In the genomic region with DNA sequence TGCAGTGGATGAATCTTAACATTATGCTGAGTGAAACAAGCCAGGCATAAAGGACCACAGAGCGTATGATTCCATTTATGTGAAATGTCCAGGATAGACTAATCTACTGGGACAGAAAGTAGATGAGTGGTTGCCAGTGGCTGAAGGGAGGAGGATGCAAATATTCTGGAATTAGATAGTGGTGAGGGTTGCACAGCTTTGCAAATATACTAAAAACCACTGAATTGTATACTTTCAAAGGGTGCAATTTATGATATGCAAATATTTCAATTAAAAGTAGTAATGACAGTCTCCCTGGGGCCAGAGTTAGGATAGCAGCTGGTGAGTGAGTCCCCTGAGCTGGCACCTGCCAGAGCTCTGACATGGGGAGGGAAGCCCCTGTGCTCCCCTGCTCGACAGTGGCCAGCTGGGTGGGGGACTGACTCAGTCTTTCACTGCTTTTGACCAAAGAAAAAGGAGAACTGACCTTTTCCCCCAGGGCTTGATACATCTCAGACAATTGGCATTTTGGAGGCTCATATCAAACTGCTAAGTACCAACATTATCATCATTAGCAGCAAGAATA, we compare ENCODE assay signal across 17 cellular contexts.
DNase-seq lines count a peak whose midpoint lies in the region; ATAC-seq lines count a peak whose summit lies in the region.
"Had no signal": no experiment of that assay in that cellular context is flagged by ENCODE, and none has a peak within 500 bp of the region (broad histone marks: within the 10 kb centered on the region; RNA-seq: fewer than 3 reads in every experiment).

No MANE protein-coding gene starts in this region.

- no peak overlapping the region for H3K9ac ChIP-seq in BLaER1
- H3K9ac ChIP-seq: SK-N-SH had no signal

- H3K9me3 Mint-ChIP-seq in immature natural killer cell, result no peaks in the 10 kb centered on the region
- H3K9me3 Mint-ChIP-seq: CD8-positive, alpha-beta memory T cell had no signal

- H3K27ac Mint-ChIP-seq in immature natural killer cell, result no peak overlapping the region
- H3K27ac Mint-ChIP-seq: CD8-positive, alpha-beta memory T cell had no signal

- H3K4me3 Mint-ChIP-seq in immature natural killer cell, result no peak overlapping the region
- H3K4me3 Mint-ChIP-seq: CD8-positive, alpha-beta memory T cell had no signal

- H3K4me1 ChIP-seq in BLaER1 (peaks cover 63% of the 10 kb centered on the region), right cardiac atrium (ENCODE audit: control insufficient read depth, insufficient read depth, low read length) (peaks cover 13% of the 10 kb centered on the region)

- peak overlapping the region; percentile 82 for H3K4me2 ChIP-seq in BLaER1
- H3K4me2 ChIP-seq: SK-N-SH had no signal

- H3K27me3 ChIP-seq in BLaER1 (no peaks in the 10 kb centered on the region), right cardiac atrium (ENCODE audit: control insufficient read depth, insufficient read depth) (no peaks in the 10 kb centered on the region)

- H3K36me3 ChIP-seq in BLaER1, result peaks cover 71% of the 10 kb centered on the region

- no peak overlapping the region for H3K27ac ChIP-seq in BLaER1
- H3K27ac ChIP-seq in right cardiac atrium (ENCODE audit: low read length), result peak overlapping the region; percentile 97

- H3K4me3 ChIP-seq in BLaER1 (no peak overlapping the region), right cardiac atrium (ENCODE audit: low read length) (no peak overlapping the region)

- H3K9me3 ChIP-seq in BLaER1, result no peaks in the 10 kb centered on the region
- H3K9me3 ChIP-seq in right cardiac atrium (ENCODE audit: control insufficient read depth, low read length), result no peaks in the 10 kb centered on the region
- H3K9me3 ChIP-seq: SK-N-SH had no signal

- 68% methylated on average over 2 of the region's 2 CpGs for WGBS in right cardiac atrium

- H3K36me3 Mint-ChIP-seq in immature natural killer cell, result no peaks in the 10 kb centered on the region
- H3K36me3 Mint-ChIP-seq: CD8-positive, alpha-beta memory T cell had no signal

- intact Hi-C loops in right cardiac atrium (cut with DNase I), result no loop called here

- H3K4me1 Mint-ChIP-seq in immature natural killer cell, result no peaks in the 10 kb centered on the region
- H3K4me1 Mint-ChIP-seq: CD8-positive, alpha-beta memory T cell had no signal

- ATAC-seq in right cardiac atrium, result no peak
- no peak for ATAC-seq in HG03378 (IDR thresholded peaks at IDR 0.05; ENCODE audit: unreplicated experiment)
- ATAC-seq: PC-3 had no signal

- H4K20me1 ChIP-seq in BLaER1, result peaks cover 31% of the 10 kb centered on the region; the same call in 1 of the 2 replicates

- peaks cover 1 to 6% (median 6%) of the 10 kb centered on the region in 3 donors for H3K27me3 Mint-ChIP-seq in immature natural killer cell (ENCODE audit: low read depth in 3 of 3)

- DNase-seq in CD1c-positive myeloid dendritic cell (ENCODE audit: extremely low spot score) (peak; percentile 7), NCI-H69 (lab: John Stamatoyannopoulos, UW) (peak; percentile 82), right cardiac atrium (no peak), NCI-H2029 (lab: John Stamatoyannopoulos, UW) (no peak), activated T-cell treated with anti-CD3 and anti-CD28 coated beads for 4 hours (no peak), immature natural killer cell (no peak)
- DNase-seq: ACHN; CD8-positive, alpha-beta memory T cell; DND-41; GOT3; KG1; MM.1S; NCI-H524; PC-3; SK-N-SH had no signal

Comparison
In these comparisons a context has a peak if more than half of its experiments do, and no peak if none do; other contexts are left out.
1. DNase-seq: peak in CD1c-positive myeloid dendritic cell (single experiment) and NCI-H69 (single experiment); none in right cardiac atrium (0 of 3), NCI-H2029 (single experiment), activated T-cell treated with anti-CD3 and anti-CD28 coated beads for 4 hours (single experiment) and immature natural killer cell (0 of 3).